Comparison of ENCODE assay signal across 8 cellular contexts in genomic region chr15:63276342-63277043, GRCh38. TPM values are rescaled to one million over a fixed set of nuclear protein-coding genes. Genes with fewer than 3 reads are reported as not detected.
DNase-seq lines count a peak whose midpoint lies in the region; ATAC-seq, FAIRE-seq and TF ChIP-seq lines count a peak whose summit lies in the region.

No MANE protein-coding gene starts in this region.

- peak overlapping the region; percentile 89 for H2AFZ ChIP-seq in astrocyte (ENCODE audit: low read depth, low read length)

- H3K4me2 ChIP-seq in astrocyte (ENCODE audit: low read length), result peak overlapping the region; percentile 96

- DNase-seq in CD8-positive, alpha-beta T cell, result no peak
- DNase-seq in astrocyte (ENCODE audit: low read depth), result no peak
- no peak for DNase-seq in tibial artery
- DNase-seq in NCI-H146 treated with DMSO at 0.1 percent for 48 hours (lab: John Stamatoyannopoulos, UW; ENCODE audit: unreplicated experiment), result no peak
- DNase-seq in NCI-H1105 (lab: John Stamatoyannopoulos, UW), result no peak
- DNase-seq in inferior parietal cortex (ENCODE audit: extremely low spot score), result no peak

- H3K4me3 Mint-ChIP-seq in CD8-positive, alpha-beta T cell, result peak overlapping the region; percentile 89
- H3K4me3 Mint-ChIP-seq in astrocyte (ENCODE audit: unreplicated experiment), result peak overlapping the region; percentile 83

- H3K9ac ChIP-seq in astrocyte (ENCODE audit: low read length), result peak overlapping the region; percentile 91

- FAIRE-seq in astrocyte (lab: Jason Lieb, UNC), result no peak

- no peaks in the 10 kb centered on the region for H3K27me3 ChIP-seq in CD8-positive, alpha-beta T cell (ENCODE audit: insufficient read depth, low read length)
- H3K27me3 ChIP-seq in astrocyte (ENCODE audit: insufficient read depth, low read length) (no peaks in the 10 kb centered on the region), layer of hippocampus (ENCODE audit: control insufficient read depth, insufficient read depth, low read length) (no peaks in the 10 kb centered on the region), tibial artery (no peaks in the 10 kb centered on the region)

- H3K79me2 ChIP-seq in astrocyte (ENCODE audit: insufficient read depth, low read length), result no peaks in the 10 kb centered on the region

- H3K9me3 Mint-ChIP-seq in CD8-positive, alpha-beta T cell, result no peaks in the 10 kb centered on the region
- no peaks in the 10 kb centered on the region for H3K9me3 Mint-ChIP-seq in astrocyte (ENCODE audit: unreplicated experiment)

- H3K36me3 Mint-ChIP-seq in CD8-positive, alpha-beta T cell, result peaks cover 14% of the 10 kb centered on the region
- peaks cover 13% of the 10 kb centered on the region for H3K36me3 Mint-ChIP-seq in astrocyte (ENCODE audit: low read depth, unreplicated experiment)

- no peaks in the 10 kb centered on the region for H3K36me3 ChIP-seq in CD8-positive, alpha-beta T cell (ENCODE audit: insufficient read depth, low read length)
- H3K36me3 ChIP-seq in astrocyte (ENCODE audit: insufficient read depth, low read length) (peaks cover 3% of the 10 kb centered on the region), tibial artery (peaks cover 0 to 21% (median 0%) of the 10 kb centered on the region in 3 donors)

- no peaks in the 10 kb centered on the region for H3K9me3 ChIP-seq in CD8-positive, alpha-beta T cell (ENCODE audit: low read length)
- no peaks in the 10 kb centered on the region for H3K9me3 ChIP-seq in astrocyte (ENCODE audit: insufficient read depth, low read depth, low read length)
- no peaks in the 10 kb centered on the region for H3K9me3 ChIP-seq in tibial artery

- peaks cover 36% of the 10 kb centered on the region for H3K4me1 Mint-ChIP-seq in CD8-positive, alpha-beta T cell (ENCODE audit: low read depth)
- peaks cover 8% of the 10 kb centered on the region for H3K4me1 Mint-ChIP-seq in astrocyte (ENCODE audit: low read depth, unreplicated experiment)

- CTCF ChIA-PET in CD8-positive, alpha-beta T cell (lab: Charles Lee), result interaction anchor here (0.8 to 1.5 kb wide), 3 partner anchors 12 to 110 kb away, joined by 3 to 6 read pairs (median 3); no protein-coding TSS in a partner anchor

- peaks cover 19% of the 10 kb centered on the region for H3K4me1 ChIP-seq in CD8-positive, alpha-beta T cell (ENCODE audit: insufficient read depth, low read length)
- H3K4me1 ChIP-seq in astrocyte (ENCODE audit: insufficient read depth, low read length), result peaks cover 14% of the 10 kb centered on the region
- H3K4me1 ChIP-seq in tibial artery, result peaks cover 0 to 9% (median 4%) of the 10 kb centered on the region in 4 donors

- H3K4me3 ChIP-seq in CD8-positive, alpha-beta T cell (ENCODE audit: low read depth, low read length), result peak overlapping the region; percentile 59
- peak overlapping the region; percentile 73 for H3K4me3 ChIP-seq in astrocyte (ENCODE audit: insufficient read depth, low read depth, low read length)
- H3K4me3 ChIP-seq in tibial artery, result peak overlapping the region; percentile 74 to 99

- H4K20me1 ChIP-seq in astrocyte (ENCODE audit: insufficient read depth, low read length), result no peaks in the 10 kb centered on the region

- intact Hi-C loops in CD8-positive, alpha-beta T cell (cut with DNase I, micrococcal nuclease), result loop anchor here (1.0 to 10.0 kb wide), 8 partner anchors 44 to 818 kb away; partner anchors contain the start of genes LACTB (in 2 of the 2), RAB8B (in 2 of the 2), RPS27L (in 2 of the 2) and CIAO2A (in 1 of the 2)
- intact Hi-C loops in tibial artery (cut with DNase I; ENCODE audit: low total_unique reads), result loop anchor here (5.0 kb wide), 1 partner anchor 154 kb away; the partner anchor contains the start of gene LACTB

- peak overlapping the region; percentile 91 for H3K27ac Mint-ChIP-seq in CD8-positive, alpha-beta T cell
- peak overlapping the region; percentile 91 for H3K27ac Mint-ChIP-seq in astrocyte (ENCODE audit: unreplicated experiment)

- H3K27me3 Mint-ChIP-seq in CD8-positive, alpha-beta T cell (ENCODE audit: low read depth), result no peaks in the 10 kb centered on the region
- no peaks in the 10 kb centered on the region for H3K27me3 Mint-ChIP-seq in astrocyte (ENCODE audit: low read depth, unreplicated experiment)

- no peak for TF ChIP-seq CTCF in CD8-positive, alpha-beta T cell (IDR thresholded peaks at IDR 0.05)
- TF ChIP-seq CTCF in astrocyte (IDR thresholded peaks at IDR 0.05; ENCODE audit: insufficient read depth, low read depth, low read length) (no peak), tibial artery (IDR thresholded peaks at IDR 0.05) (no peak)

- H3K27ac ChIP-seq in CD8-positive, alpha-beta T cell (ENCODE audit: low read depth, low read length), result peak overlapping the region; percentile 38
- H3K27ac ChIP-seq in astrocyte (ENCODE audit: low read depth, low read length), result peak overlapping the region; percentile 83
- H3K27ac ChIP-seq in layer of hippocampus (ENCODE audit: low read depth, low read length), result peak overlapping the region; percentile 84
- peak overlapping the region; percentile 91 to 99 for H3K27ac ChIP-seq in tibial artery

- ATAC-seq in CD8-positive, alpha-beta T cell, result no peak
- peak; percentile 3 for ATAC-seq in HG03039 (IDR thresholded peaks at IDR 0.05; ENCODE audit: unreplicated experiment)

- POLR2A ChIA-PET in CD8-positive, alpha-beta T cell (lab: Charles Lee), result interaction anchor here (0.6 to 1.6 kb wide), 5 partner anchors 11 to 89 kb away, joined by 3 to 16 read pairs (median 5); no protein-coding TSS in a partner anchor

RNA-seq across cellular contexts. Expression of gene APH1B, which starts 0.9 kb away (rescaled TPM):
- 10 to 100 TPM; 10.8 to 13.6 TPM for total RNA-seq in CD8-positive, alpha-beta T cell
- 14.7 and 18.2 TPM in 2 replicates for total RNA-seq in astrocyte

Comparison
In these comparisons a context has a peak if more than half of its experiments do, and no peak if none do; other contexts are left out.
1. H3K27ac ChIP-seq: peak in every context shown above with its lines; median percentile 95 in tibial artery; 84 in layer of hippocampus; 83 in astrocyte; 38 in CD8-positive, alpha-beta T cell.